Comparison of ENCODE assay signal across 19 cellular contexts in the genomic region with DNA sequence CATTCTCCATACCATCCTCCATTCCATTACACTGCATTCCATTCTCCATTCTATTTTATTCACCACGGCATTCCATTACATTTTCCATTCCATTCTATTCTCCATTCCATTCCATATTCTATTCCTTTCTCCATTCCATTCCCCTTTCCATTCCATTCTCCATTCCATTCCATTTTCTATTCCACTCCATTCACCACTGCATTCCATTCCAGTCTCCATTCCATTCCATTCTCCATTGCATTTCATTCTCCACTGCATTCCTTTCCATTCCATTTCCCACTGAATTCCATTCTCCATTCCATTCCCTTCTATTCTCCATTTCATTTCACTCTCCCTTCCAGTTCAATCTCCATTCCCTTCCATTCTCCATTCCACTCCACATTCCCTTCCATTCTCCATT.
DNase-seq lines count a peak whose midpoint lies in the region; ATAC-seq and TF ChIP-seq lines count a peak whose summit lies in the region.
"Had no signal": no experiment of that assay in that cellular context is flagged by ENCODE, and none has a peak within 500 bp of the region (broad histone marks: within the 10 kb centered on the region; RNA-seq: fewer than 3 reads in every experiment).

No MANE protein-coding gene starts in this region.

- no peak overlapping the region for H2BK20ac ChIP-seq in IMR-90 (ENCODE audit: low read depth, low read length)

- no peak overlapping the region for H2AK5ac ChIP-seq in IMR-90 (ENCODE audit: low read depth, low read length)

- H3K4me3 ChIP-seq in HEK293 (ENCODE audit: low read depth, low read length) (no peak overlapping the region), IMR-90 (ENCODE audit: insufficient read depth, low read depth, low read length) (no peak overlapping the region)
- H3K4me3 ChIP-seq: BLaER1 had no signal

- no peak overlapping the region for H3K18ac ChIP-seq in IMR-90 (ENCODE audit: low read depth, low read length)

- H4K5ac ChIP-seq in IMR-90 (ENCODE audit: low read depth, low read length), result no peak overlapping the region

- TF ChIP-seq RAD21 in IMR-90 (IDR thresholded peaks at IDR 0.05; ENCODE audit: low read length), result no peak

- H3K23ac ChIP-seq in IMR-90 (ENCODE audit: low read depth, low read length), result no peak overlapping the region

- BruUV-seq in IMR-90 (replicated peaks; lab: Mats Ljungman, UMichigan), result no TSS peak

- DNase-seq in IMR-90 (no peak), kidney tubule cell (ENCODE audit: low spot score) (peak; percentile 16), RKO (ENCODE audit: low spot score) (no peak), activated T-cell treated with anti-CD3 and anti-CD28 coated beads for 4 hours (no peak)
- DNase-seq in stimulated activated CD4-positive, alpha-beta T cell treated with anti-CD3 and anti-CD28 coated beads, Interleukin-4, amount 100 ng/mL, for 1 hour, result no peak
- DNase-seq: 8988T; ACHN; BE2C; C1 segment of cervical spinal cord; CD4-positive, alpha-beta memory T cell; CD4-positive, CD25-positive, alpha-beta regulatory T cell; CD8-positive, alpha-beta memory T cell; COR-L47; DMS 273 treated with DMSO at 0.1 percent for 48 hours; DMS153; DMS79 treated with DMSO at 0.1 percent for 48 hours; GF-D8 had no signal

- no peaks in the 10 kb centered on the region for H3K9me3 ChIP-seq in HEK293 (ENCODE audit: control insufficient read depth, insufficient read depth, low read depth, low read length)
- H3K9me3 ChIP-seq in IMR-90 (ENCODE audit: control insufficient read depth, insufficient read depth, low read length), result no peaks in the 10 kb centered on the region
- H3K9me3 ChIP-seq: BE2C had no signal

- WGBS in IMR-90 (ENCODE audit: extremely low coverage in 2 of 2, insufficient read length in 1 of 2), 2 experiments, result 93 to 100% methylated on average over 1 of the region's 1 CpG

- H3K4me2 ChIP-seq in IMR-90 (ENCODE audit: low read depth, low read length), result no peak overlapping the region
- H3K4me2 ChIP-seq: BLaER1 had no signal

- in situ Hi-C loops in IMR-90 (cut with MboI; ENCODE audit: low sequenced_read_pairs), result no loop called here

- no peaks in the 10 kb centered on the region for H4K20me1 ChIP-seq in IMR-90 (ENCODE audit: insufficient read depth, low read length)
- H4K20me1 ChIP-seq: BLaER1 had no signal

- H4K8ac ChIP-seq in IMR-90 (ENCODE audit: low read depth in 2 of 2, low read length in 2 of 2), result no peak overlapping the region

- TF ChIP-seq POLR2A in IMR-90 (IDR thresholded peaks at IDR 0.05; ENCODE audit: low read depth, low read length), result no peak

- no peak overlapping the region for H3K27ac ChIP-seq in HEK293 (ENCODE audit: extremely low read depth, low read depth, low read length)
- no peak overlapping the region for H3K27ac ChIP-seq in IMR-90 (ENCODE audit: insufficient read depth, low read length)
- H3K27ac ChIP-seq: BLaER1 had no signal

- H2BK120ac ChIP-seq in IMR-90 (ENCODE audit: low read depth, low read length), result no peak overlapping the region

- no peak overlapping the region for H2AFZ ChIP-seq in IMR-90 (replicated peaks; ENCODE audit: low read length, poor library complexity)

- H2AK9ac ChIP-seq in IMR-90 (replicated peaks; ENCODE audit: low read depth, low read length, poor library complexity), result no peak overlapping the region

- no peak overlapping the region for H2BK15ac ChIP-seq in IMR-90 (ENCODE audit: low read depth, low read length)

- H3K79me1 ChIP-seq in IMR-90 (ENCODE audit: low read depth in 1 of 2, low read length in 2 of 2), result no peaks in the 10 kb centered on the region

- intact Hi-C loops in IMR-90 (cut with micrococcal nuclease), result no loop called here

- H3K56ac ChIP-seq in IMR-90 (ENCODE audit: extremely low read depth, insufficient read depth, low read length), result no peak overlapping the region

- POLR2A ChIA-PET in HEK293 (lab: Yijun Ruan, JAX), result no interaction called here
- POLR2A ChIA-PET in IMR-90 (lab: Charles Lee; ENCODE audit: unreplicated experiment), result no interaction called here

- no peak overlapping the region for H3K4ac ChIP-seq in IMR-90 (ENCODE audit: low read depth, low read length)

- dilution Hi-C loops in IMR-90 (cut with HindIII; ENCODE audit: low sequenced_read_pairs, unreplicated experiment), result no loop called here

- no peak overlapping the region for H3K14ac ChIP-seq in IMR-90 (replicated peaks; ENCODE audit: low read depth, low read length)

- H3K4me1 ChIP-seq in HEK293 (ENCODE audit: control insufficient read depth, insufficient read depth, low read length), result no peaks in the 10 kb centered on the region
- H3K4me1 ChIP-seq in IMR-90 (ENCODE audit: control insufficient read depth, insufficient read depth, low read length), result no peaks in the 10 kb centered on the region
- H3K4me1 ChIP-seq: BE2C, BLaER1 had no signal

- H3K36me3 ChIP-seq in HEK293 (ENCODE audit: control insufficient read depth in 2 of 2, insufficient read depth in 1 of 2, low read length in 2 of 2) (no peaks in the 10 kb centered on the region; a peak in 1 of 3 replicates), IMR-90 (ENCODE audit: control insufficient read depth, insufficient read depth, low read length) (peaks cover 1% of the 10 kb centered on the region; the same call in 1 of the 2 replicates)
- H3K36me3 ChIP-seq: BE2C had no signal

- no peaks in the 10 kb centered on the region for H3K9me1 ChIP-seq in IMR-90 (ENCODE audit: insufficient read depth, low read length)

- CTCF ChIA-PET in HEK293 (lab: Yijun Ruan, JAX) (no interaction called here), IMR-90 (lab: Yijun Ruan, JAX) (no interaction called here)

- no peaks in the 10 kb centered on the region for H3K27me3 ChIP-seq in IMR-90 (ENCODE audit: control insufficient read depth, insufficient read depth, low read length)
- H3K27me3 ChIP-seq: BE2C, BLaER1 had no signal

- ATAC-seq in IMR-90 (ENCODE audit: low read depth), result no peak

- no peak for TF ChIP-seq CTCF in HEK293 (tag by site-specific recombination; IDR thresholded peaks at IDR 0.05)
- TF ChIP-seq CTCF in IMR-90 (conservative IDR thresholded peaks at IDR 0.05; ENCODE audit: low read depth, low read length), result no peak

- no peak overlapping the region for H4K91ac ChIP-seq in IMR-90 (ENCODE audit: insufficient read depth, low read depth, low read length)

- peak overlapping the region; percentile 66 for H2BK5ac ChIP-seq in IMR-90 (ENCODE audit: low read depth, low read length, poor library complexity, severe bottlenecking)

- no peak overlapping the region for H3K9ac ChIP-seq in IMR-90 (ENCODE audit: low read depth, low read length)
- H3K9ac ChIP-seq: BLaER1 had no signal

TF ChIP-seq in HEK293, 187 proteins besides CTCF, POLR2A, EP300 and RAD21:
- TF ChIP-seq ZNF701 (tag by site-specific recombination; IDR thresholded peaks at IDR 0.05) (no peak), PRDM1 (tag by site-specific recombination; IDR thresholded peaks at IDR 0.05) (peak; percentile 78)
TF ChIP-seq in HEK293: peak in this region for 1.

TF ChIP-seq in IMR-90, 13 proteins besides CTCF, POLR2A, EP300 and RAD21:
- TF ChIP-seq CEBPB (IDR thresholded peaks at IDR 0.05; ENCODE audit: low read depth, low read length) (no peak), FOS (IDR thresholded peaks at IDR 0.05; ENCODE audit: low read depth, low read length) (no peak), MAFK (IDR thresholded peaks at IDR 0.05; ENCODE audit: low read depth, low read length) (no peak), SMC3 (IDR thresholded peaks at IDR 0.05; ENCODE audit: low read depth, low read length) (no peak), BHLHE40 (IDR thresholded peaks at IDR 0.05; ENCODE audit: low read depth, low read length) (no peak), RFX5 (IDR thresholded peaks at IDR 0.05; ENCODE audit: low read depth, low read length) (no peak), RCOR1 (IDR thresholded peaks at IDR 0.05; ENCODE audit: insufficient replicate concordance, low read length) (no peak), NFE2L2 (IDR thresholded peaks at IDR 0.05; ENCODE audit: low read depth, low read length) (no peak), MAZ (IDR thresholded peaks at IDR 0.05; ENCODE audit: borderline replicate concordance, low read depth, low read length) (no peak), MXI1 (IDR thresholded peaks at IDR 0.05; ENCODE audit: borderline replicate concordance, low read depth, low read length) (no peak), CHD1 (IDR thresholded peaks at IDR 0.05; ENCODE audit: low read depth, low read length) (no peak)
- TF ChIP-seq, protein P1, sequence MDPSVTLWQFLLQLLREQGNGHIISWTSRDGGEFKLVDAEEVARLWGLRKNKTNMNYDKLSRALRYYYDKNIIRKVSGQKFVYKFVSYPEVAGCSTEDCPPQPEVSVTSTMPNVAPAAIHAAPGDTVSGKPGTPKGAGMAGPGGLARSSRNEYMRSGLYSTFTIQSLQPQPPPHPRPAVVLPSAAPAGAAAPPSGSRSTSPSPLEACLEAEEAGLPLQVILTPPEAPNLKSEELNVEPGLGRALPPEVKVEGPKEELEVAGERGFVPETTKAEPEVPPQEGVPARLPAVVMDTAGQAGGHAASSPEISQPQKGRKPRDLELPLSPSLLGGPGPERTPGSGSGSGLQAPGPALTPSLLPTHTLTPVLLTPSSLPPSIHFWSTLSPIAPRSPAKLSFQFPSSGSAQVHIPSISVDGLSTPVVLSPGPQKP (IDR thresholded peaks at IDR 0.05; ENCODE audit: borderline replicate concordance, low read depth, low read length), result no peak
- TF ChIP-seq, protein P2, sequence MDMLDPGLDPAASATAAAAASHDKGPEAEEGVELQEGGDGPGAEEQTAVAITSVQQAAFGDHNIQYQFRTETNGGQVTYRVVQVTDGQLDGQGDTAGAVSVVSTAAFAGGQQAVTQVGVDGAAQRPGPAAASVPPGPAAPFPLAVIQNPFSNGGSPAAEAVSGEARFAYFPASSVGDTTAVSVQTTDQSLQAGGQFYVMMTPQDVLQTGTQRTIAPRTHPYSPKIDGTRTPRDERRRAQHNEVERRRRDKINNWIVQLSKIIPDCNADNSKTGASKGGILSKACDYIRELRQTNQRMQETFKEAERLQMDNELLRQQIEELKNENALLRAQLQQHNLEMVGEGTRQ (IDR thresholded peaks at IDR 0.05; ENCODE audit: low read depth, low read length), result no peak
